1 cellular context compared by ENCODE assay signal in genomic region chr10:74901240-74901827, GRCh38.
A peak's percentile ranks its signal among the peaks of the same experiment; 100 is the strongest.
TF ChIP-seq lines count a peak whose summit lies in the region.

No MANE protein-coding gene starts in this region.

TF ChIP-seq in GM12878, 131 proteins besides CTCF, POLR2A, EP300 and RAD21 (continued from another document and continues in another):
- TF ChIP-seq ELK1 (IDR thresholded peaks at IDR 0.05; ENCODE audit: low read depth, low read length) (no peak), MTA2 (IDR thresholded peaks at IDR 0.05; ENCODE audit: low read depth) (peak; percentile 80), MLLT1 (IDR thresholded peaks at IDR 0.05) (no peak), ZNF24 (IDR thresholded peaks at IDR 0.05) (no peak), CHD4 (IDR thresholded peaks at IDR 0.05) (no peak), BCL3 (IDR thresholded peaks at IDR 0.05; ENCODE audit: borderline replicate concordance, insufficient read depth, low read depth, low read length, poor library complexity, severe bottlenecking) (no peak), CREB1 (IDR thresholded peaks at IDR 0.05; ENCODE audit: low read depth) (peak; percentile 42; the same call in 1 of the 2 replicates), BCL11A (IDR thresholded peaks at IDR 0.05; ENCODE audit: low read depth, low read length) (peak; percentile 47; the same call in 1 of the 2 replicates), KDM1A (IDR thresholded peaks at IDR 0.05; ENCODE audit: borderline replicate concordance) (no peak), CBFB (IDR thresholded peaks at IDR 0.05; ENCODE audit: low read depth) (no peak), NFIC (IDR thresholded peaks at IDR 0.05; ENCODE audit: low read depth, low read length) (no peak), ZNF687 (IDR thresholded peaks at IDR 0.05) (no peak), NR2F1 (conservative IDR thresholded peaks at IDR 0.05) (peak; percentile 49), ATF7 (IDR thresholded peaks at IDR 0.05; ENCODE audit: low read depth) (peak; percentile 49; the same call in 1 of the 2 replicates), PAX8 (IDR thresholded peaks at IDR 0.05) (no peak), JUNB (IDR thresholded peaks at IDR 0.05) (peak; percentile 39), FOXK2 (IDR thresholded peaks at IDR 0.05) (no peak), PRDM15 (CRISPR knock-in tag; IDR thresholded peaks at IDR 0.05) (no peak), RBBP5 (conservative IDR thresholded peaks at IDR 0.05) (no peak), MTA3 (IDR thresholded peaks at IDR 0.05; ENCODE audit: borderline replicate concordance, low read length) (no peak), E2F4 (IDR thresholded peaks at IDR 0.05; ENCODE audit: low read depth, low read length) (no peak), RELA (IDR thresholded peaks at IDR 0.05; ENCODE audit: borderline replicate concordance, partially characterized antibody) (no peak), LARP7 (IDR thresholded peaks at IDR 0.05) (no peak), CREM (IDR thresholded peaks at IDR 0.05; ENCODE audit: low read depth) (peak; percentile 53; the same call in 1 of the 2 replicates), RB1 (IDR thresholded peaks at IDR 0.05; ENCODE audit: borderline replicate concordance) (no peak), SRF (IDR thresholded peaks at IDR 0.05; ENCODE audit: low read depth in 2 of 2, low read length in 2 of 2) (no peak), RELB (IDR thresholded peaks at IDR 0.05; ENCODE audit: low read depth) (no peak), KLF5 (IDR thresholded peaks at IDR 0.05; ENCODE audit: partially characterized antibody) (no peak), DPF2 (IDR thresholded peaks at IDR 0.05) (0 out of 2 replicates have a peak, but pooled peaks have one; percentile 53), PKNOX1 (IDR thresholded peaks at IDR 0.05) (no peak), EZH2 (IDR thresholded peaks at IDR 0.05; ENCODE audit: borderline replicate concordance, control insufficient read depth, low read depth, low read length) (no peak), TCF3 (IDR thresholded peaks at IDR 0.05; ENCODE audit: borderline replicate concordance, insufficient read depth, low read depth, low read length) (no peak), STAT3 (IDR thresholded peaks at IDR 0.05; ENCODE audit: low read depth, low read length) (no peak), HCFC1 (IDR thresholded peaks at IDR 0.05; ENCODE audit: low read length) (no peak), ZBTB33 (IDR thresholded peaks at IDR 0.05) (no peak), ZNF384 (IDR thresholded peaks at IDR 0.05; ENCODE audit: borderline replicate concordance, low read depth, low read length) (no peak), HDGF (IDR thresholded peaks at IDR 0.05) (no peak), CBX5 (IDR thresholded peaks at IDR 0.05; ENCODE audit: low read depth) (no peak), SP1 (IDR thresholded peaks at IDR 0.05; ENCODE audit: low read depth, low read length) (no peak), SKIL (IDR thresholded peaks at IDR 0.05; ENCODE audit: low read depth, poor library complexity, severe bottlenecking) (no peak)
